Comparison of ENCODE assay signal across 8 cellular contexts in the genomic region with DNA sequence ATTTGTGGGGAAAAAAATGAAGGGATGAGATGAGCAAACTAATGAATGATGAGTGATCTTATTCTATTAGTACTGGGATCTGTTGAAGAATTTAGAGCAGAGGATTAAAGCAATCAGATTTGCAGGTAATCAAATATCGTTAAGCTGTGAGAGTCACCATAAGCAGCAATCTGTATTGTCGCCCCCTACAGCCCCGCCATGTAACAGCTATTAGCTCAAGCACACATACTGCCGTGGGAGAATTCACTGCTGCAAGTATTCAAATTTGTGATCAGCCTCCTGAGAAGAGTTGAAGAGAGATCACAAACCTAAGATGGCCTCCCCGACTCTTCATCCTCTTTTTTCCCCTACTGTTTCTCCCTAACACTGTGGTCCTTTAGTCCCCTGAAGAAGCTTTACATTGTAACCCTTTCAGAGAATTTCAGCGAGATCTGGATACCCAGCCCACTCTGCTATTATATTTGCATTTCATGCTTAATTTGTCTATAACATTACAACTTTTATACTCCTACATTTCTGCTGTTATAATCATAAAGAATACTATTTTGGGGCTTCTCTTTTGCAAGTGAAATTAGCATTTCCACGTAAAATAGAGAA. TPM values are rescaled to one million over a fixed set of nuclear protein-coding genes. Genes with fewer than 3 reads are reported as not detected.
A peak's percentile ranks its signal among the peaks of the same experiment; 100 is the strongest.
DNase-seq lines count a peak whose midpoint lies in the region; ATAC-seq lines count a peak whose summit lies in the region.

No MANE protein-coding gene starts in this region.

- H3K4me1 Mint-ChIP-seq in activated T-cell treated with anti-CD3 and anti-CD28 coated beads, Interleukin-2, amount 50 U/mL, for 4 hours (ENCODE audit: low read depth), result peaks cover 15% of the 10 kb centered on the region

- peak; percentile 53 to 71 for ATAC-seq in activated T-cell treated with anti-CD3 and anti-CD28 coated beads, Interleukin-2, amount 50 U/mL, for 4 hours

- H3K27me3 Mint-ChIP-seq in activated T-cell treated with anti-CD3 and anti-CD28 coated beads, Interleukin-2, amount 50 U/mL, for 4 hours (ENCODE audit: low read depth), result peaks cover 22% of the 10 kb centered on the region

- peaks cover 5% of the 10 kb centered on the region for H3K36me3 Mint-ChIP-seq in activated T-cell treated with anti-CD3 and anti-CD28 coated beads, Interleukin-2, amount 50 U/mL, for 4 hours (ENCODE audit: insufficient read depth)

- DNase-seq in activated T-cell treated with anti-CD3 and anti-CD28 coated beads for 24 hours (ENCODE audit: low read depth) (peak; percentile 4), NCI-H1092 treated with DMSO at 0.1 percent for 48 hours (lab: John Stamatoyannopoulos, UW) (peak; percentile 24), iPS DF 4.7 (ENCODE audit: extremely low read depth, low spot score) (peak; percentile 19), SW 1271 (lab: John Stamatoyannopoulos, UW) (no peak), C1 segment of cervical spinal cord (lab: John Stamatoyannopoulos, UW) (no peak)
- DNase-seq in activated T-cell treated with anti-CD3 and anti-CD28 coated beads, Interleukin-2, amount 50 U/mL, for 1 hour, result no peak
- DNase-seq in activated T-cell treated with anti-CD3 and anti-CD28 coated beads, Interleukin-2, amount 50 U/mL, for 4 hours, result peak; percentile 12
- peak; percentile 8 to 9 for DNase-seq in stimulated activated CD8-positive, alpha-beta memory T cell treated with anti-CD3 and anti-CD28 coated beads, Interleukin-15, amount 100 ng/mL, for 48 hours (ENCODE audit: low read depth in 2 of 2)

- no peak overlapping the region for H3K4me3 Mint-ChIP-seq in activated T-cell treated with anti-CD3 and anti-CD28 coated beads, Interleukin-2, amount 50 U/mL, for 4 hours

- peaks cover 14% of the 10 kb centered on the region for H3K9me3 Mint-ChIP-seq in activated T-cell treated with anti-CD3 and anti-CD28 coated beads, Interleukin-2, amount 50 U/mL, for 4 hours

RNA-seq across cellular contexts. Expression of a gene that starts 28.5 kb away (rescaled TPM):
- under 1 TPM in 2 of 3 donors, not detected in 1; 0.08 to 0.55 TPM for total RNA-seq in activated T-cell treated with anti-CD3 and anti-CD28 coated beads, Interleukin-2, amount 50 U/mL, for 4 hours

RNA-seq across cellular contexts. Expression of a gene that starts 59.9 kb away (rescaled TPM):
- 1 to 10 TPM; 2.4 to 2.9 (median 2.7) TPM for total RNA-seq in activated T-cell treated with anti-CD3 and anti-CD28 coated beads, Interleukin-2, amount 50 U/mL, for 4 hours

Comparison
In these comparisons a context has a peak if more than half of its experiments do, and no peak if none do; other contexts are left out.
1. DNase-seq: peak in activated T-cell treated with anti-CD3 and anti-CD28 coated beads for 24 hours (single experiment), NCI-H1092 treated with DMSO at 0.1 percent for 48 hours (single experiment), activated T-cell treated with anti-CD3 and anti-CD28 coated beads, Interleukin-2, amount 50 U/mL, for 4 hours (single experiment), iPS DF 4.7 (single experiment) and stimulated activated CD8-positive, alpha-beta memory T cell treated with anti-CD3 and anti-CD28 coated beads, Interleukin-15, amount 100 ng/mL, for 48 hours (2 of 2); none in activated T-cell treated with anti-CD3 and anti-CD28 coated beads, Interleukin-2, amount 50 U/mL, for 1 hour (single experiment), SW 1271 (0 of 2) and C1 segment of cervical spinal cord (0 of 14).